40 cellular contexts compared by ENCODE assay signal in the genomic region with DNA sequence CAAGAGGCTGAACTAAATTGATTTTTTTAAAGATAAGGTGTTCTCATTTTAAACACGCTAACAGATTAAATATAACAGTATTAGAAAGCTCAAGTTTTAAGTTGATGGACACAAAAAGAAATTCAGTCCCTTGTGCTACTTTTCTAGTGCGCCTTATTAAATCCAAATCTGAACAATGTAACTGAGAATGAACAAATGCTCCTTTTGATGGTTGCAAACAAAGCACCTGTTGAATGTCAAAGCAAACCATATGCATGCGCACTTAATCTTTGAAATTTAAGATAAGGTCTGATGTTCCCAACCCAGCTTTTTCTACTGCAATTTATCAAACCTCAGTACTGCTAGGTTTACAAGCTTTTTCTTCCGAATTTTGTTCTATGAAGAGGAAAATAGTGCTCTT.
"Had no signal": no experiment of that assay in that cellular context is flagged by ENCODE, and none has a peak within 500 bp of the region (broad histone marks: within the 10 kb centered on the region; RNA-seq: fewer than 3 reads in every experiment).

No MANE protein-coding gene starts in this region.

- H3K27ac ChIP-seq: adrenal gland, ascending aorta, body of pancreas, brain microvascular endothelial cell, breast epithelium, cardiac muscle cell had no signal

- H3K27me3 ChIP-seq: adrenal gland, ascending aorta, body of pancreas, brain microvascular endothelial cell, breast epithelium, cardiac muscle cell had no signal

- H3K27ac Mint-ChIP-seq: activated naive CD4-positive, alpha-beta T cell treated with anti-CD3 and anti-CD28 coated beads for 36 hours; activated naive CD4-positive, alpha-beta T cell treated with anti-CD3 and anti-CD28 coated beads, Interleukin-2, amount 10 ng/mL, durations not matched to agents 7 days and 5 days; activated naive CD4-positive, alpha-beta T cell treated with anti-CD3 and anti-CD28 coated beads, Interleukin-2, amount 50 U/mL, for 24 hours; activated naive CD4-positive, alpha-beta T cell treated with anti-CD3 and anti-CD28 coated beads, Interleukin-2, amount 50 U/mL, for 72 hours; activated naive CD8-positive, alpha-beta T cell; activated naive CD8-positive, alpha-beta T cell treated with anti-CD3 and anti-CD28 coated beads for 36 hours; activated naive CD8-positive, alpha-beta T cell treated with anti-CD3 and anti-CD28 coated beads, Interleukin-2, amount 10 ng/mL, durations not matched to agents 7 days and 5 days; activated naive CD8-positive, alpha-beta T cell treated with anti-CD3 and anti-CD28 coated beads, Interleukin-2, amount 50 U/mL, for 24 hours; activated T-cell treated with anti-CD3 and anti-CD28 coated beads, Interleukin-2, amount 50 U/mL, for 24 hours; activated T-cell treated with anti-CD3 and anti-CD28 coated beads, Interleukin-2, amount 50 U/mL, for 72 hours; activated T-helper 1 cell treated with anti-CD3 and anti-CD28 coated beads, Interleukin-12 subunit alpha, Interleukin-12 subunit beta, Interleukin-2, Interleukin-4 antibody, amounts not matched to agents 30 ng/mL and 10 ng/mL and 1 ng/mL, durations not matched to agents 14 hours and 24 hours and 36 hours; activated T-helper 17 cell treated with anti-CD3 and anti-CD28 coated beads, Interleukin-2, amount 50 U/mL, for 72 hours; activated T-helper 2 cell treated with anti-CD3 and anti-CD28 coated beads, Interferon-gamma antibody, Interleukin-2, Interleukin-4, amounts not matched to agents 10 μg/mL and 5 μg/mL and 100 μg/mL, durations not matched to agents 14 hours and 24 hours and 36 hours; brain had no signal

- H3K4me1 ChIP-seq: adrenal gland, ascending aorta, body of pancreas, breast epithelium had no signal

- H3K9me3 Mint-ChIP-seq: activated naive CD4-positive, alpha-beta T cell treated with anti-CD3 and anti-CD28 coated beads for 36 hours; activated naive CD8-positive, alpha-beta T cell treated with anti-CD3 and anti-CD28 coated beads for 36 hours; activated naive CD8-positive, alpha-beta T cell treated with anti-CD3 and anti-CD28 coated beads, Interleukin-2, amount 10 ng/mL, durations not matched to agents 7 days and 5 days; activated naive CD8-positive, alpha-beta T cell treated with anti-CD3 and anti-CD28 coated beads, Interleukin-2, amount 50 U/mL, for 24 hours; activated T-cell treated with anti-CD3 and anti-CD28 coated beads, Interleukin-2, amount 50 U/mL, for 24 hours; activated T-cell treated with anti-CD3 and anti-CD28 coated beads, Interleukin-2, amount 50 U/mL, for 4 hours; activated T-helper 2 cell treated with anti-CD3 and anti-CD28 coated beads, Interferon-gamma antibody, Interleukin-2, Interleukin-4, amounts not matched to agents 10 μg/mL and 5 μg/mL and 100 μg/mL, durations not matched to agents 14 hours and 24 hours and 36 hours; brain had no signal

- H3K4me3 ChIP-seq: adrenal gland, ascending aorta, body of pancreas, breast epithelium, cardiac muscle cell had no signal

- H3K9me3 ChIP-seq: adrenal gland, ascending aorta, body of pancreas, breast epithelium had no signal

- H3K4me1 Mint-ChIP-seq: activated naive CD4-positive, alpha-beta T cell treated with anti-CD3 and anti-CD28 coated beads, Interleukin-2, amount 10 ng/mL, durations not matched to agents 7 days and 5 days; activated naive CD4-positive, alpha-beta T cell treated with anti-CD3 and anti-CD28 coated beads, Interleukin-2, amount 50 U/mL, for 24 hours; activated naive CD8-positive, alpha-beta T cell treated with anti-CD3 and anti-CD28 coated beads for 36 hours; activated naive CD8-positive, alpha-beta T cell treated with anti-CD3 and anti-CD28 coated beads, Interleukin-2, amount 10 ng/mL, durations not matched to agents 7 days and 5 days; activated naive CD8-positive, alpha-beta T cell treated with anti-CD3 and anti-CD28 coated beads, Interleukin-2, amount 50 U/mL, for 24 hours; activated T-helper 17 cell treated with anti-CD3 and anti-CD28 coated beads, Interleukin-2, amount 50 U/mL, for 72 hours; central memory CD8-positive, alpha-beta T cell had no signal

- H3K27me3 Mint-ChIP-seq: activated naive CD4-positive, alpha-beta T cell treated with anti-CD3 and anti-CD28 coated beads, Interleukin-2, amount 10 ng/mL, durations not matched to agents 7 days and 5 days; activated naive CD4-positive, alpha-beta T cell treated with anti-CD3 and anti-CD28 coated beads, Interleukin-2, amount 50 U/mL, for 24 hours; activated naive CD8-positive, alpha-beta T cell; activated naive CD8-positive, alpha-beta T cell treated with anti-CD3 and anti-CD28 coated beads for 36 hours; activated naive CD8-positive, alpha-beta T cell treated with anti-CD3 and anti-CD28 coated beads, Interleukin-2, amount 10 ng/mL, durations not matched to agents 7 days and 5 days; activated naive CD8-positive, alpha-beta T cell treated with anti-CD3 and anti-CD28 coated beads, Interleukin-2, amount 50 U/mL, for 24 hours; activated T-cell treated with anti-CD3 and anti-CD28 coated beads, Interleukin-2, amount 50 U/mL, for 24 hours; activated T-helper 17 cell treated with anti-CD3 and anti-CD28 coated beads, Interleukin-2, amount 50 U/mL, for 72 hours; brain; central memory CD8-positive, alpha-beta T cell had no signal

- FAIRE-seq: astrocyte, bronchial epithelial cell had no signal

- H3K36me3 Mint-ChIP-seq: activated naive CD4-positive, alpha-beta T cell treated with anti-CD3 and anti-CD28 coated beads, Interleukin-2, amount 10 ng/mL, durations not matched to agents 7 days and 5 days; activated naive CD4-positive, alpha-beta T cell treated with anti-CD3 and anti-CD28 coated beads, Interleukin-2, amount 50 U/mL, for 24 hours; activated naive CD8-positive, alpha-beta T cell; activated naive CD8-positive, alpha-beta T cell treated with anti-CD3 and anti-CD28 coated beads for 36 hours; activated naive CD8-positive, alpha-beta T cell treated with anti-CD3 and anti-CD28 coated beads, Interleukin-2, amount 10 ng/mL, durations not matched to agents 7 days and 5 days had no signal

- H3K4me3 Mint-ChIP-seq: activated naive CD4-positive, alpha-beta T cell treated with anti-CD3 and anti-CD28 coated beads for 36 hours; activated naive CD4-positive, alpha-beta T cell treated with anti-CD3 and anti-CD28 coated beads, Interleukin-2, amount 10 ng/mL, durations not matched to agents 7 days and 5 days; activated naive CD4-positive, alpha-beta T cell treated with anti-CD3 and anti-CD28 coated beads, Interleukin-2, amount 50 U/mL, for 24 hours; activated naive CD8-positive, alpha-beta T cell; activated naive CD8-positive, alpha-beta T cell treated with anti-CD3 and anti-CD28 coated beads for 36 hours; activated naive CD8-positive, alpha-beta T cell treated with anti-CD3 and anti-CD28 coated beads, Interleukin-2, amount 10 ng/mL, durations not matched to agents 7 days and 5 days; activated naive CD8-positive, alpha-beta T cell treated with anti-CD3 and anti-CD28 coated beads, Interleukin-2, amount 50 U/mL, for 24 hours; activated T-cell treated with anti-CD3 and anti-CD28 coated beads, Interleukin-2, amount 50 U/mL, for 24 hours; activated T-cell treated with anti-CD3 and anti-CD28 coated beads, Interleukin-2, amount 50 U/mL, for 4 hours; activated T-cell treated with anti-CD3 and anti-CD28 coated beads, Interleukin-2, amount 50 U/mL, for 72 hours; activated T-helper 1 cell treated with anti-CD3 and anti-CD28 coated beads, Interleukin-12 subunit alpha, Interleukin-12 subunit beta, Interleukin-2, Interleukin-4 antibody, amounts not matched to agents 30 ng/mL and 10 ng/mL and 1 ng/mL, durations not matched to agents 14 hours and 24 hours and 36 hours; activated T-helper 17 cell treated with anti-CD3 and anti-CD28 coated beads, Interleukin-2, amount 50 U/mL, for 72 hours; brain; central memory CD8-positive, alpha-beta T cell had no signal

- DNase-seq: activated effector memory CD4-positive, alpha-beta T cell treated with anti-CD3 and anti-CD28 coated beads, Interleukin-2, amount 50 U/mL, for 16 hours; activated effector memory CD4-positive, alpha-beta T cell treated with Interleukin-2 at 50 U/mL for 16 hours; activated gamma-delta T cell; activated gamma-delta T cell treated with Interleukin-2 at 50 U/mL for 16 hours; activated naive CD4-positive, alpha-beta T cell; activated naive CD4-positive, alpha-beta T cell treated with anti-CD3 and anti-CD28 coated beads for 36 hours; activated naive CD4-positive, alpha-beta T cell treated with anti-CD3 and anti-CD28 coated beads, Interleukin-2, amount 10 ng/mL, durations not matched to agents 7 days and 5 days; activated naive CD4-positive, alpha-beta T cell treated with anti-CD3 and anti-CD28 coated beads, Interleukin-2, amount 50 U/mL, for 16 hours; activated naive CD4-positive, alpha-beta T cell treated with Interleukin-2 at 50 U/mL for 16 hours; activated naive CD8-positive, alpha-beta T cell treated with anti-CD3 and anti-CD28 coated beads for 36 hours; activated naive CD8-positive, alpha-beta T cell treated with anti-CD3 and anti-CD28 coated beads, Interleukin-2, amount 10 ng/mL, durations not matched to agents 7 days and 5 days; activated naive CD8-positive, alpha-beta T cell treated with anti-CD3 and anti-CD28 coated beads, Interleukin-2, amount 50 U/mL, for 24 hours; activated T-cell treated with anti-CD3 and anti-CD28 coated beads, Interleukin-2, amount 50 U/mL, for 1 hour; activated T-cell treated with anti-CD3 and anti-CD28 coated beads, Interleukin-2, amount 50 U/mL, for 24 hours; activated T-cell treated with anti-CD3 and anti-CD28 coated beads, Interleukin-2, amount 50 U/mL, for 4 hours; activated T-cell treated with anti-CD3 and anti-CD28 coated beads, Interleukin-2, amount 50 U/mL, for 48 hours; activated T-cell treated with anti-CD3 and anti-CD28 coated beads, Interleukin-2, amount 50 U/mL, for 72 hours; adrenal gland; amniotic stem cell; amygdala; anterior cingulate cortex; aorta; body of pancreas; brain microvascular endothelial cell; caudate nucleus; central memory CD4-positive, alpha-beta T cell; cerebellar nuclear complex had no signal

- H3K36me3 ChIP-seq: adrenal gland, ascending aorta, brain microvascular endothelial cell, breast epithelium, cardiac muscle cell had no signal

- ATAC-seq: activated naive CD4-positive, alpha-beta T cell treated with anti-CD3 and anti-CD28 coated beads, Interleukin-2, amount 50 U/mL, for 72 hours; activated naive CD8-positive, alpha-beta T cell treated with anti-CD3 and anti-CD28 coated beads, Interleukin-2, amount 50 U/mL, for 24 hours; activated T-cell treated with anti-CD3 and anti-CD28 coated beads, Interleukin-2, amount 50 U/mL, for 4 hours; activated T-cell treated with anti-CD3 and anti-CD28 coated beads, Interleukin-2, amount 50 U/mL, for 72 hours; activated T-helper 17 cell treated with anti-CD3 and anti-CD28 coated beads, Interleukin-2, amount 50 U/mL, for 72 hours; body of pancreas had no signal
